ENCODE assay signal across 8 cellular contexts in genomic region chr9:137411670-137412380, GRCh38. TPM values are rescaled to one million over a fixed set of nuclear protein-coding genes. Genes with fewer than 3 reads are reported as not detected.
DNase-seq lines count a peak whose midpoint lies in the region; ATAC-seq, FAIRE-seq and TF ChIP-seq lines count a peak whose summit lies in the region.
"Had no signal": no experiment of that assay in that cellular context is flagged by ENCODE, and none has a peak within 500 bp of the region (broad histone marks: within the 10 kb centered on the region; RNA-seq: fewer than 3 reads in every experiment).

No MANE protein-coding gene starts in this region.

- peak; percentile 18; the same call in 1 of the 2 replicates for TF ChIP-seq POLR2A in GM12878 (IDR thresholded peaks at IDR 0.05; ENCODE audit: low read depth, low read length)
- TF ChIP-seq POLR2A in thyroid gland (IDR thresholded peaks at IDR 0.05), result no peak

- peak overlapping the region; percentile 62 for H3K27ac ChIP-seq in GM12878 (ENCODE audit: control insufficient read depth, insufficient read depth)
- H3K27ac ChIP-seq in liver (ENCODE audit: low read depth in 1 of 2, low read length in 2 of 2), result peak overlapping the region; percentile 43 to 67
- peak overlapping the region; percentile 57 to 81 (median 65) for H3K27ac ChIP-seq in thyroid gland

- peaks cover 2% of the 10 kb centered on the region for H3K79me2 ChIP-seq in GM12878 (ENCODE audit: control insufficient read depth, insufficient read depth, low read length)

- H3K9me3 ChIP-seq in GM12878 (replicated peaks; ENCODE audit: control insufficient read depth, insufficient read depth, low read length) (no peaks in the 10 kb centered on the region), liver (ENCODE audit: control insufficient read depth in 4 of 4, low read length in 3 of 4) (no peaks in the 10 kb centered on the region), thyroid gland (no peaks in the 10 kb centered on the region)

- no peak for TF ChIP-seq CTCF in GM12878 (IDR thresholded peaks at IDR 0.05 in 2 of 3, conservative IDR thresholded peaks at IDR 0.05 in 1 of 3; ENCODE audit: control insufficient read depth in 2 of 3, extremely low read depth in 1 of 3, insufficient read depth in 1 of 3, low read depth in 3 of 3, low read length in 3 of 3)
- no peak for TF ChIP-seq CTCF in liver (IDR thresholded peaks at IDR 0.05; ENCODE audit: low read depth, low read length, missing input control)
- no peak for TF ChIP-seq CTCF in thyroid gland (IDR thresholded peaks at IDR 0.05)

- H4K20me1 ChIP-seq in GM12878 (ENCODE audit: control insufficient read depth, insufficient read depth), result no peaks in the 10 kb centered on the region

- POLR2A ChIA-PET in GM12878 (lab: Charles Lee), result interaction anchor here (1.7 kb wide), 1 partner anchor 96 kb away, joined by 4 read pairs; no protein-coding TSS in a partner anchor

- H3K36me3 ChIP-seq in GM12878 (ENCODE audit: control insufficient read depth in 2 of 2, insufficient read depth in 2 of 2, low read length in 1 of 2) (no peaks in the 10 kb centered on the region), liver (ENCODE audit: control insufficient read depth in 4 of 4, insufficient read depth in 3 of 4, low read depth in 1 of 4, low read length in 3 of 4) (no peaks in the 10 kb centered on the region), thyroid gland (no peaks in the 10 kb centered on the region)

- H3K4me1 ChIP-seq in GM12878 (ENCODE audit: control insufficient read depth, insufficient read depth, low read length) (peaks cover 29% of the 10 kb centered on the region), liver (ENCODE audit: control insufficient read depth in 4 of 4, insufficient read depth in 4 of 4, low read length in 3 of 4) (peaks cover 4 to 7% (median 5%) of the 10 kb centered on the region in 4 donors), thyroid gland (peaks cover 16 to 37% of the 10 kb centered on the region in 2 donors)

- 2% methylated on average over 19 of the region's 29 CpGs for WGBS in GM12878 (ENCODE audit: insufficient coverage, insufficient replicate concordance, low lambda C conversion rate, missing lambda C conversion rate)
- WGBS in liver, result 66% methylated on average over 29 of the region's 29 CpGs
- 54 to 65% methylated on average over 22 to 28 of the region's 29 CpGs for WGBS in thyroid gland, 2 donors

- peak; percentile 91 for DNase-seq in NCI-H226
- peak; percentile 43 for DNase-seq in GM12878 (ENCODE audit: low read depth, low spot score)
- peak; percentile 71 to 83 for DNase-seq in thyroid gland
- DNase-seq in HuH-7.5 (ENCODE audit: low spot score), result no peak
- DNase-seq in NCI-H446 (lab: John Stamatoyannopoulos, UW), result no peak

- RAD21 ChIA-PET in GM12878 (lab: Charles Lee; ENCODE audit: unreplicated experiment), result interaction anchor here (1.6 kb wide), 1 partner anchor 11 kb away, joined by 4 read pairs; the partner anchor contains the start of gene EXD3

- CTCF ChIA-PET in GM12878 (lab: Yijun Ruan, JAX), result interaction anchor here (1.2 to 1.3 kb wide), 2 partner anchors 11 to 110 kb away, joined by 4 to 5 read pairs; partner anchors contain the start of genes EXD3, NOXA1 and NRARP

- TF ChIP-seq RAD21 in GM12878 (IDR thresholded peaks at IDR 0.05; ENCODE audit: insufficient read depth, low read depth, low read length) (no peak), liver (IDR thresholded peaks at IDR 0.05) (no peak)

- no peak overlapping the region; the same call in 1 of the 2 replicates for H3K9ac ChIP-seq in GM12878 (ENCODE audit: control insufficient read depth, insufficient read depth, low read length)
- H3K9ac ChIP-seq in liver (ENCODE audit: low read depth in 1 of 2, low read length in 2 of 2), result no peak overlapping the region

- no peaks in the 10 kb centered on the region for H3K27me3 ChIP-seq in GM12878 (replicated peaks in 1 of 2; ENCODE audit: control insufficient read depth in 2 of 2, insufficient read depth in 2 of 2, low read length in 1 of 2)
- no peaks in the 10 kb centered on the region for H3K27me3 ChIP-seq in liver (ENCODE audit: control insufficient read depth in 4 of 4, insufficient read depth in 4 of 4, low read length in 3 of 4)
- H3K27me3 ChIP-seq in thyroid gland, result no peaks in the 10 kb centered on the region

- no TSS peak for BruUV-seq in GM12878 (replicated peaks; lab: Mats Ljungman, UMichigan)

- FAIRE-seq in GM12878 (lab: Jason Lieb, UNC), result peak; percentile 70
- FAIRE-seq: TTC549 had no signal

- TF ChIP-seq EP300 in GM12878 (IDR thresholded peaks at IDR 0.05; ENCODE audit: borderline replicate concordance in 1 of 2, control insufficient read depth in 1 of 2, low read depth in 2 of 2, low read length in 2 of 2), result peak in 1 of 2 experiments; percentile 12; a peak in 1 of 4 replicates

- no peak overlapping the region for H2AFZ ChIP-seq in GM12878 (ENCODE audit: control insufficient read depth, low read depth, low read length)

- peak overlapping the region; percentile 78 for H3K4me2 ChIP-seq in GM12878 (ENCODE audit: control insufficient read depth, insufficient read depth)

- intact Hi-C loops in GM12878 (cut with micrococcal nuclease; ENCODE audit: unreplicated experiment), result no loop called here
- intact Hi-C loops in thyroid gland (cut with DNase I), result no loop called here

- in situ Hi-C loops in GM12878 (cut with MboI), result no loop called here

- H3K4me3 ChIP-seq in GM12878, result peak overlapping the region; percentile 38; the same call in 1 of the 2 replicates
- no peak overlapping the region for H3K4me3 ChIP-seq in liver (ENCODE audit: low read depth in 1 of 3, low read length in 3 of 3)
- no peak overlapping the region for H3K4me3 ChIP-seq in thyroid gland (replicated peaks in 1 of 3)

- ATAC-seq in GM21423 (IDR thresholded peaks at IDR 0.05; ENCODE audit: unreplicated experiment) (peak; percentile 70), GM12878 (peak; percentile 72)

- SMC1A ChIA-PET in GM12878 (lab: Charles Lee; ENCODE audit: uncharacterized antibody, unreplicated experiment), result interaction anchor here (0.8 to 1.3 kb wide), 2 partner anchors 10 to 109 kb away, joined by 3 to 4 read pairs; partner anchors contain the start of gene NRARP

RNA-seq across cellular contexts. Expression of gene EXD3, which starts 11.1 kb away (rescaled TPM):
- total RNA-seq in GM12878 (2013; cell fraction: nucleolus; rRNA removed), result 40.8 and 46.3 TPM in 2 replicates
- total RNA-seq in GM12878 (2014; rRNA removed) (3.9 and 4.7 TPM in 2 replicates), GM12878 (2014; rRNA removed; fragmentation: Illumina TruSeq; extraction: Trizol) (2.2 and 2.4 TPM in 2 replicates), GM12878 (2021) (6.3 and 7.1 TPM in 2 replicates), liver (1 to 10 TPM; 2.5 to 6.7 TPM), thyroid gland (10 to 100 TPM; 13.0 to 32.0 (median 26.6) TPM)
- polyA plus RNA-seq in GM12878 (2011; ENCODE audit: low read depth), result 2.1 TPM
- polyA plus RNA-seq in GM12878 (2011; rRNA removed) (2.9 and 5.2 TPM in 2 replicates), GM12878 (2014; fragmentation: Illumina TruSeq; extraction: Trizol) (0.44 and 1.9 TPM in 2 replicates), GM12878 (2014; fragmentation: Nextera tagmentation; extraction: Ambion mirVana) (under 1 TPM; 0.21 to 0.51 TPM), GM12878 (2014; rRNA removed) (5.2 and 7.6 TPM in 2 replicates), GM12878 (2016; fragmentation: Nextera tagmentation; extraction: Ambion mirVana) (1 to 10 TPM; 3.4 to 3.9 TPM), liver (1 to 10 TPM; 3.6 to 3.7 TPM)
- polyA plus RNA-seq in GM12878 (2011; cell fraction: cytosol; rRNA removed), result 6.5 and 10.0 TPM in 2 replicates
- 36.0 and 46.0 TPM in 2 replicates for polyA plus RNA-seq in GM12878 (2011; cell fraction: nucleus; rRNA removed)
- 7.4 and 9.7 TPM in 2 replicates for polyA plus RNA-seq in GM12878 (2012)
- 1.5 and 4.2 TPM in 2 replicates for polyA minus RNA-seq in GM12878 (2011; rRNA and poly(A)+ RNA removed)
- polyA minus RNA-seq in GM12878 (2011; cell fraction: cytosol; rRNA and poly(A)+ RNA removed), result 2.3 and 2.5 TPM in 2 replicates
- polyA minus RNA-seq in GM12878 (2011; cell fraction: nucleus; rRNA and poly(A)+ RNA removed), result 3.1 and 5.1 TPM in 2 replicates

RNA-seq across cellular contexts. Expression of gene NOXA1, which starts 11.4 kb away (rescaled TPM):
- 0.38 TPM in 1 of 2 replicates, not detected in the other for total RNA-seq in GM12878 (2013; cell fraction: nucleolus; rRNA removed)
- total RNA-seq in GM12878 (2014; rRNA removed), result 0.16 TPM in 1 of 2 replicates, not detected in the other
- not detected in 2 replicates for total RNA-seq in GM12878 (2014; rRNA removed; fragmentation: Illumina TruSeq; extraction: Trizol)
- not detected in 2 replicates for total RNA-seq in GM12878 (2021)
- polyA plus RNA-seq in GM12878 (2011; ENCODE audit: low read depth), result not detected
- 0.08 TPM in 1 of 2 replicates, not detected in the other for polyA plus RNA-seq in GM12878 (2011; rRNA removed)
- polyA plus RNA-seq in GM12878 (2011; cell fraction: cytosol; rRNA removed), result 0.04 and 0.07 TPM in 2 replicates
- polyA plus RNA-seq in GM12878 (2011; cell fraction: nucleus; rRNA removed), result 0.76 and 0.96 TPM in 2 replicates
- polyA plus RNA-seq in GM12878 (2012), result 0.27 and 0.67 TPM in 2 replicates
- polyA plus RNA-seq in GM12878 (2014; fragmentation: Illumina TruSeq; extraction: Trizol), result not detected in 2 replicates
- polyA plus RNA-seq in GM12878 (2014; fragmentation: Nextera tagmentation; extraction: Ambion mirVana), result not detected
- polyA plus RNA-seq in GM12878 (2014; rRNA removed), result 0.20 TPM in 1 of 2 replicates, not detected in the other
- not detected for polyA plus RNA-seq in GM12878 (2016; fragmentation: Nextera tagmentation; extraction: Ambion mirVana)
- polyA minus RNA-seq in GM12878 (2011; rRNA and poly(A)+ RNA removed), result not detected in 2 replicates
- not detected in 2 replicates for polyA minus RNA-seq in GM12878 (2011; cell fraction: cytosol; rRNA and poly(A)+ RNA removed)
- 0.36 and 0.38 TPM in 2 replicates for polyA minus RNA-seq in GM12878 (2011; cell fraction: nucleus; rRNA and poly(A)+ RNA removed)
- total RNA-seq in liver, result 1 to 10 TPM; 1.3 to 2.4 TPM
- 1 to 10 TPM; 2.4 to 3.6 TPM for polyA plus RNA-seq in liver
- 10 to 100 TPM in 2 of 4 donors, 1 to 10 TPM in 2; 5.4 to 16.6 (median 10.0) TPM for total RNA-seq in thyroid gland

RNA-seq across cellular contexts. Expression of gene ENTPD8, which starts 29.3 kb away (rescaled TPM):
- not detected in 2 replicates for total RNA-seq in GM12878 (2013; cell fraction: nucleolus; rRNA removed)
- total RNA-seq in GM12878 (2014; rRNA removed) (not detected in 2 replicates), GM12878 (2014; rRNA removed; fragmentation: Illumina TruSeq; extraction: Trizol) (not detected in 2 replicates), GM12878 (2021) (not detected in 2 replicates), liver (1 to 10 TPM; 1.6 to 4.7 TPM), thyroid gland (under 1 TPM in 2 of 4 donors, not detected in 2; 0.29 to 0.78 TPM)
- not detected for polyA plus RNA-seq in GM12878 (2011; ENCODE audit: low read depth)
- polyA plus RNA-seq in GM12878 (2011; rRNA removed) (not detected in 2 replicates), GM12878 (2014; fragmentation: Illumina TruSeq; extraction: Trizol) (not detected in 2 replicates), GM12878 (2014; fragmentation: Nextera tagmentation; extraction: Ambion mirVana) (not detected), GM12878 (2014; rRNA removed) (not detected in 2 replicates), GM12878 (2016; fragmentation: Nextera tagmentation; extraction: Ambion mirVana) (not detected), liver (1 to 10 TPM; 5.1 to 6.2 TPM)
- not detected in 2 replicates for polyA plus RNA-seq in GM12878 (2011; cell fraction: cytosol; rRNA removed)
- polyA plus RNA-seq in GM12878 (2011; cell fraction: nucleus; rRNA removed), result not detected in 2 replicates
- 0.04 TPM in 1 of 2 replicates, not detected in the other for polyA plus RNA-seq in GM12878 (2012)
- not detected in 2 replicates for polyA minus RNA-seq in GM12878 (2011; rRNA and poly(A)+ RNA removed)
- polyA minus RNA-seq in GM12878 (2011; cell fraction: cytosol; rRNA and poly(A)+ RNA removed), result not detected in 2 replicates
- not detected in 2 replicates for polyA minus RNA-seq in GM12878 (2011; cell fraction: nucleus; rRNA and poly(A)+ RNA removed)

RNA-seq across cellular contexts. Expression of gene NSMF, which starts 47.3 kb away (rescaled TPM):
- 50.1 and 60.0 TPM in 2 replicates for total RNA-seq in GM12878 (2013; cell fraction: nucleolus; rRNA removed)
- total RNA-seq in GM12878 (2014; rRNA removed) (18.8 and 23.1 TPM in 2 replicates), GM12878 (2014; rRNA removed; fragmentation: Illumina TruSeq; extraction: Trizol) (12.1 and 14.1 TPM in 2 replicates), GM12878 (2021) (35.1 and 37.2 TPM in 2 replicates), liver (10 to 100 TPM in 1 of 2 donors, 1 to 10 TPM in 1; 1.7 to 12.9 TPM), thyroid gland (10 to 100 TPM; 50.1 to 58.5 (median 54.2) TPM)
- 6.2 TPM for polyA plus RNA-seq in GM12878 (2011; ENCODE audit: low read depth)
- polyA plus RNA-seq in GM12878 (2011; rRNA removed) (17.9 and 26.2 TPM in 2 replicates), GM12878 (2014; fragmentation: Illumina TruSeq; extraction: Trizol) (12.8 and 13.3 TPM in 2 replicates), GM12878 (2014; fragmentation: Nextera tagmentation; extraction: Ambion mirVana) (under 1 TPM; 0.13 to 0.51 TPM), GM12878 (2014; rRNA removed) (44.3 and 47.1 TPM in 2 replicates), GM12878 (2016; fragmentation: Nextera tagmentation; extraction: Ambion mirVana) (1 to 10 TPM; 1.4 to 8.9 TPM), liver (10 to 100 TPM in 1 of 2 donors, 1 to 10 TPM in 1; 4.6 to 13.5 TPM)
- 29.2 and 44.8 TPM in 2 replicates for polyA plus RNA-seq in GM12878 (2011; cell fraction: cytosol; rRNA removed)
- 188 and 208 TPM in 2 replicates for polyA plus RNA-seq in GM12878 (2011; cell fraction: nucleus; rRNA removed)
- 21.6 and 25.4 TPM in 2 replicates for polyA plus RNA-seq in GM12878 (2012)
- 17.3 and 26.8 TPM in 2 replicates for polyA minus RNA-seq in GM12878 (2011; rRNA and poly(A)+ RNA removed)
- polyA minus RNA-seq in GM12878 (2011; cell fraction: cytosol; rRNA and poly(A)+ RNA removed), result 10.3 and 12.6 TPM in 2 replicates
- 37.8 and 43.1 TPM in 2 replicates for polyA minus RNA-seq in GM12878 (2011; cell fraction: nucleus; rRNA and poly(A)+ RNA removed)

Comparison
In these comparisons a context has a peak if more than half of its experiments do, and no peak if none do; other contexts are left out.
1. DNase-seq: peak in NCI-H226 (single experiment), GM12878 (single experiment) and thyroid gland (2 of 2); none in HuH-7.5 (single experiment) and NCI-H446 (0 of 2).
2. Peak in every context shown above with its lines, with median percentiles within 50 percentile points of each other: H3K27ac ChIP-seq.